ENCODE assay signal across 8 cellular contexts in genomic region chr17:73192894-73193701, GRCh38. TPM values are rescaled to one million over a fixed set of nuclear protein-coding genes. Genes with fewer than 3 reads are reported as not detected.
DNase-seq lines count a peak whose midpoint lies in the region; ATAC-seq and TF ChIP-seq lines count a peak whose summit lies in the region.

COG1 (plus strand) TSS chr17:73193055; CDS start chr17:73193070, 15 bp downstream.

- H3K27me3 ChIP-seq in layer of hippocampus (ENCODE audit: control insufficient read depth, insufficient read depth, low read length), result no peaks in the 10 kb centered on the region

- TF ChIP-seq POLR2A in GM18951 (IDR thresholded peaks at IDR 0.05; ENCODE audit: extremely low read depth, insufficient read depth, insufficient read length), result peak; percentile 51

- peak; percentile 17 for TF ChIP-seq CTCF in chondrocyte (IDR thresholded peaks at IDR 0.05)

- peak; percentile 59 for ATAC-seq in HG03196 (IDR thresholded peaks at IDR 0.05; ENCODE audit: unreplicated experiment)
- peak; percentile 78 for ATAC-seq in activated CD4-positive, alpha-beta T cell treated with anti-CD3 and anti-CD28 coated beads for 36 hours

- POLR2A ChIA-PET in activated CD4-positive, alpha-beta T cell treated with anti-CD3 and anti-CD28 coated beads for 36 hours (lab: Charles Lee), result interaction anchor here (0.6 to 1.6 kb wide), 4 partner anchors 10 to 215 kb away, joined by 3 to 7 read pairs (median 4); a partner anchor contains a TSS

- H3K9me3 Mint-ChIP-seq in activated CD4-positive, alpha-beta T cell treated with anti-CD3 and anti-CD28 coated beads for 36 hours (ENCODE audit: low read depth), result no peaks in the 10 kb centered on the region
- H3K9me3 Mint-ChIP-seq in chondrocyte (ENCODE audit: low read depth), result no peaks in the 10 kb centered on the region

- in situ Hi-C loops in GM18951 (cut with MboI; ENCODE audit: low sequenced_read_pairs, unreplicated experiment), result loop anchor here (25.0 kb wide), 1 partner anchor 456 kb away; no protein-coding TSS in a partner anchor

- peak within 1 kb of the TSS; percentile 91 for H3K4me3 Mint-ChIP-seq in activated CD4-positive, alpha-beta T cell treated with anti-CD3 and anti-CD28 coated beads for 36 hours
- H3K4me3 Mint-ChIP-seq in chondrocyte (ENCODE audit: unreplicated experiment), result peak within 1 kb of the TSS; percentile 94

- peak; percentile 98 for DNase-seq in AG08396 (ENCODE audit: low spot score)
- peak; percentile 86 for DNase-seq in NCI-H510A (lab: John Stamatoyannopoulos, UW)
- peak; percentile 91 for DNase-seq in activated CD4-positive, alpha-beta T cell treated with anti-CD3 and anti-CD28 coated beads for 36 hours
- DNase-seq in chondrocyte (ENCODE audit: low spot score), result no peak
- DNase-seq in stimulated activated CD4-positive, alpha-beta T cell treated with anti-CD3 and anti-CD28 coated beads, Interleukin-1b, Interleukin-23, amount 100 ng/mL, for 1 hour (ENCODE audit: low read depth in 2 of 2), result peak; percentile 71 to 85

- CTCF ChIA-PET in activated CD4-positive, alpha-beta T cell treated with anti-CD3 and anti-CD28 coated beads for 36 hours (lab: Charles Lee), result interaction anchor here (0.5 to 6.1 kb wide), 8 partner anchors 9 to 466 kb away, joined by 3 to 44 read pairs (median 4); a partner anchor contains a TSS

- intact Hi-C loops in activated CD4-positive, alpha-beta T cell treated with anti-CD3 and anti-CD28 coated beads for 36 hours (cut with DNase I, micrococcal nuclease), result loop anchor here (1.0 to 5.0 kb wide), 6 partner anchors 39 to 601 kb away; partner anchors contain the start of gene CDC42EP4 (in 1 of the 2)

- no peaks in the 10 kb centered on the region for H3K27me3 Mint-ChIP-seq in activated CD4-positive, alpha-beta T cell treated with anti-CD3 and anti-CD28 coated beads for 36 hours
- no peaks in the 10 kb centered on the region for H3K27me3 Mint-ChIP-seq in chondrocyte (ENCODE audit: low read depth)

- peaks cover 18% of the 10 kb centered on the region for H3K4me1 Mint-ChIP-seq in activated CD4-positive, alpha-beta T cell treated with anti-CD3 and anti-CD28 coated beads for 36 hours
- peaks cover 26% of the 10 kb centered on the region for H3K4me1 Mint-ChIP-seq in chondrocyte (ENCODE audit: low read depth)

- H3K27ac Mint-ChIP-seq in activated CD4-positive, alpha-beta T cell treated with anti-CD3 and anti-CD28 coated beads for 36 hours, result peak within 1 kb of the TSS; percentile 97
- H3K27ac Mint-ChIP-seq in chondrocyte (ENCODE audit: unreplicated experiment), result peak within 1 kb of the TSS; percentile 96

- H3K27ac ChIP-seq in layer of hippocampus (ENCODE audit: low read depth, low read length), result peak within 1 kb of the TSS; percentile 86

- H3K36me3 Mint-ChIP-seq in activated CD4-positive, alpha-beta T cell treated with anti-CD3 and anti-CD28 coated beads for 36 hours (ENCODE audit: low read depth), result peaks cover 22% of the 10 kb centered on the region
- H3K36me3 Mint-ChIP-seq in chondrocyte (ENCODE audit: low read depth), result peaks cover 17% of the 10 kb centered on the region

RNA-seq across cellular contexts. Expression of gene COG1, which starts in this region (rescaled TPM):
- total RNA-seq in activated CD4-positive, alpha-beta T cell treated with anti-CD3 and anti-CD28 coated beads for 36 hours, result 10 to 100 TPM; 25.6 to 39.0 TPM
- 45.1 to 54.7 TPM (median 48.9 TPM) in 3 replicates for total RNA-seq in chondrocyte
